8 cellular contexts compared by ENCODE assay signal in genomic region chr4:780730-781492, GRCh38. TPM values are rescaled to one million over a fixed set of nuclear protein-coding genes. Genes with fewer than 3 reads are reported as not detected.
DNase-seq lines count a peak whose midpoint lies in the region; ATAC-seq and TF ChIP-seq lines count a peak whose summit lies in the region.

No MANE protein-coding gene starts in this region.

- POLR2A ChIA-PET in HEK293T (lab: Yijun Ruan, JAX) = interaction anchor here (1.0 to 1.9 kb wide), 6 partner anchors 9 to 151 kb away, joined by 3 to 5 read pairs (median 3); partner anchors contain the start of genes GAK and TMEM175

- no peaks in the 10 kb centered on the region for H3K9me3 ChIP-seq in mucosa of stomach (ENCODE audit: control insufficient read depth, low read length)

- H3K36me3 ChIP-seq in mucosa of stomach (ENCODE audit: control insufficient read depth, insufficient read depth, low read length) = peaks cover 7% of the 10 kb centered on the region

- peak overlapping the region; percentile 96 for H3K9ac ChIP-seq in mucosa of stomach (ENCODE audit: low read length)

- H3K4me3 ChIP-seq in choroid plexus epithelial cell (ENCODE audit: low read depth, low read length) (peak overlapping the region; percentile 97), mucosa of stomach (ENCODE audit: low read length) (peak overlapping the region; percentile 90)

- in situ Hi-C loops in G401 (cut with HindIII; ENCODE audit: low sequenced_read_pairs) = no loop called here

- no peak for DNase-seq in choroid plexus epithelial cell (ENCODE audit: low read depth)
- no peak for DNase-seq in G401 (ENCODE audit: low spot score)
- DNase-seq in GM19238 (ENCODE audit: insufficient read length, low spot score) = no peak
- no peak for DNase-seq in NCI-H128 (lab: John Stamatoyannopoulos, UW; ENCODE audit: unreplicated experiment)
- DNase-seq in HEK293T (ENCODE audit: extremely low spot score) = no peak

- no peak for TF ChIP-seq EP300 in Ishikawa (IDR thresholded peaks at IDR 0.05; ENCODE audit: borderline replicate concordance)

- ATAC-seq in GM19395 (IDR thresholded peaks at IDR 0.05; ENCODE audit: unreplicated experiment) = peak; percentile 9

- TF ChIP-seq CTCF in choroid plexus epithelial cell (conservative IDR thresholded peaks at IDR 0.05; ENCODE audit: low read depth, low read length) = no peak

- peaks cover 31% of the 10 kb centered on the region for H3K4me1 ChIP-seq in mucosa of stomach (ENCODE audit: control insufficient read depth, insufficient read depth, low read length)

- H3K27me3 ChIP-seq in mucosa of stomach (ENCODE audit: control insufficient read depth, insufficient read depth, low read length) = peaks cover 7% of the 10 kb centered on the region

- CTCF ChIA-PET in HEK293T (lab: Yijun Ruan, JAX) = no interaction called here

- TF ChIP-seq RAD21 in Ishikawa (IDR thresholded peaks at IDR 0.05; ENCODE audit: low read depth) = no peak

TF ChIP-seq in Ishikawa, 13 proteins besides CTCF, POLR2A, EP300 and RAD21:
- TF ChIP-seq, protein P1, sequence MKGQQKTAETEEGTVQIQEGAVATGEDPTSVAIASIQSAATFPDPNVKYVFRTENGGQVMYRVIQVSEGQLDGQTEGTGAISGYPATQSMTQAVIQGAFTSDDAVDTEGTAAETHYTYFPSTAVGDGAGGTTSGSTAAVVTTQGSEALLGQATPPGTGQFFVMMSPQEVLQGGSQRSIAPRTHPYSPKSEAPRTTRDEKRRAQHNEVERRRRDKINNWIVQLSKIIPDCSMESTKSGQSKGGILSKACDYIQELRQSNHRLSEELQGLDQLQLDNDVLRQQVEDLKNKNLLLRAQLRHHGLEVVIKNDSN (IDR thresholded peaks at IDR 0.05) = no peak
- TF ChIP-seq CREB1 (IDR thresholded peaks at IDR 0.05; ENCODE audit: low read depth) = no peak
- no peak for TF ChIP-seq EGR1 (IDR thresholded peaks at IDR 0.05)
- no peak for TF ChIP-seq FOXM1 (IDR thresholded peaks at IDR 0.05; ENCODE audit: borderline replicate concordance, low read depth)
- no peak for TF ChIP-seq MAX (IDR thresholded peaks at IDR 0.05)
- no peak for TF ChIP-seq CEBPB (IDR thresholded peaks at IDR 0.05)
- TF ChIP-seq TCF12 (IDR thresholded peaks at IDR 0.05; ENCODE audit: low read depth) = 0 out of 2 replicates have a peak, but pooled peaks have one; percentile 4
- peak; percentile 85; the same call in 1 of the 2 replicates for TF ChIP-seq ZBTB7A (IDR thresholded peaks at IDR 0.05; ENCODE audit: low read depth)
TF ChIP-seq in Ishikawa: peak in this region for 2.

TF ChIP-seq in HEK293T, 16 proteins besides CTCF, POLR2A, EP300 and RAD21:
- no peak for TF ChIP-seq SUZ12 (IDR thresholded peaks at IDR 0.05)
- no peak for TF ChIP-seq L3MBTL2 (conservative IDR thresholded peaks at IDR 0.05)
- no peak for TF ChIP-seq ZNF384 (IDR thresholded peaks at IDR 0.05)
- TF ChIP-seq HDGF (IDR thresholded peaks at IDR 0.05; ENCODE audit: borderline replicate concordance) = no peak
- TF ChIP-seq FOXA1 (IDR thresholded peaks at IDR 0.05) = no peak
- no peak for TF ChIP-seq FOXK2 (IDR thresholded peaks at IDR 0.05)
- no peak for TF ChIP-seq NFRKB (IDR thresholded peaks at IDR 0.05)
- TF ChIP-seq ARNT (IDR thresholded peaks at IDR 0.05) = no peak
- no peak for TF ChIP-seq TARDBP (IDR thresholded peaks at IDR 0.05)
- no peak for TF ChIP-seq FOXM1 (IDR thresholded peaks at IDR 0.05; ENCODE audit: borderline replicate concordance)
- TF ChIP-seq CTBP1 (IDR thresholded peaks at IDR 0.05; ENCODE audit: borderline replicate concordance) = no peak
- TF ChIP-seq ELF4 (IDR thresholded peaks at IDR 0.05) = no peak
- TF ChIP-seq BHLHE40 (IDR thresholded peaks at IDR 0.05; ENCODE audit: borderline replicate concordance) = no peak
- TF ChIP-seq PKNOX1 (IDR thresholded peaks at IDR 0.05) = no peak
- no peak for TF ChIP-seq LEF1 (IDR thresholded peaks at IDR 0.05; ENCODE audit: borderline replicate concordance)
- no peak for TF ChIP-seq SP1 (IDR thresholded peaks at IDR 0.05)
TF ChIP-seq in HEK293T: peak in this region for 0.

RNA-seq across cellular contexts. Expression of gene CPLX1, which starts 45.0 kb away (rescaled TPM):
- total RNA-seq in G401 (2014; rRNA removed; shearing (Covaris generic)) = 1.8 and 4.7 TPM in 2 replicates
